Comparison of ENCODE assay signal across 1 cellular context in genomic region chr15:69820819-69821218, GRCh38.
TF ChIP-seq lines count a peak whose summit lies in the region.

No MANE protein-coding gene starts in this region.

TF ChIP-seq in WTC11, 78 proteins besides CTCF, POLR2A, EP300 and RAD21 (continued from another document):
- TF ChIP-seq, protein P1, sequence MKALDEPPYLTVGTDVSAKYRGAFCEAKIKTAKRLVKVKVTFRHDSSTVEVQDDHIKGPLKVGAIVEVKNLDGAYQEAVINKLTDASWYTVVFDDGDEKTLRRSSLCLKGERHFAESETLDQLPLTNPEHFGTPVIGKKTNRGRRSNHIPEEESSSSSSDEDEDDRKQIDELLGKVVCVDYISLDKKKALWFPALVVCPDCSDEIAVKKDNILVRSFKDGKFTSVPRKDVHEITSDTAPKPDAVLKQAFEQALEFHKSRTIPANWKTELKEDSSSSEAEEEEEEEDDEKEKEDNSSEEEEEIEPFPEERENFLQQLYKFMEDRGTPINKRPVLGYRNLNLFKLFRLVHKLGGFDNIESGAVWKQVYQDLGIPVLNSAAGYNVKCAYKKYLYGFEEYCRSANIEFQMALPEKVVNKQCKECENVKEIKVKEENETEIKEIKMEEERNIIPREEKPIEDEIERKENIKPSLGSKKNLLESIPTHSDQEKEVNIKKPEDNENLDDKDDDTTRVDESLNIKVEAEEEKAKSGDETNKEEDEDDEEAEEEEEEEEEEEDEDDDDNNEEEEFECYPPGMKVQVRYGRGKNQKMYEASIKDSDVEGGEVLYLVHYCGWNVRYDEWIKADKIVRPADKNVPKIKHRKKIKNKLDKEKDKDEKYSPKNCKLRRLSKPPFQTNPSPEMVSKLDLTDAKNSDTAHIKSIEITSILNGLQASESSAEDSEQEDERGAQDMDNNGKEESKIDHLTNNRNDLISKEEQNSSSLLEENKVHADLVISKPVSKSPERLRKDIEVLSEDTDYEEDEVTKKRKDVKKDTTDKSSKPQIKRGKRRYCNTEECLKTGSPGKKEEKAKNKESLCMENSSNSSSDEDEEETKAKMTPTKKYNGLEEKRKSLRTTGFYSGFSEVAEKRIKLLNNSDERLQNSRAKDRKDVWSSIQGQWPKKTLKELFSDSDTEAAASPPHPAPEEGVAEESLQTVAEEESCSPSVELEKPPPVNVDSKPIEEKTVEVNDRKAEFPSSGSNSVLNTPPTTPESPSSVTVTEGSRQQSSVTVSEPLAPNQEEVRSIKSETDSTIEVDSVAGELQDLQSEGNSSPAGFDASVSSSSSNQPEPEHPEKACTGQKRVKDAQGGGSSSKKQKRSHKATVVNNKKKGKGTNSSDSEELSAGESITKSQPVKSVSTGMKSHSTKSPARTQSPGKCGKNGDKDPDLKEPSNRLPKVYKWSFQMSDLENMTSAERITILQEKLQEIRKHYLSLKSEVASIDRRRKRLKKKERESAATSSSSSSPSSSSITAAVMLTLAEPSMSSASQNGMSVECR (CRISPR knock-in tag; IDR thresholded peaks at IDR 0.05; ENCODE audit: borderline replicate concordance): 0 out of 2 replicates have a peak, but pooled peaks have one; percentile 28
- TF ChIP-seq IRF1 (CRISPR knock-in tag; IDR thresholded peaks at IDR 0.05) (no peak), IRF2 (CRISPR knock-in tag; IDR thresholded peaks at IDR 0.05; ENCODE audit: borderline replicate concordance, low read depth) (no peak), GABPB1 (CRISPR knock-in tag; IDR thresholded peaks at IDR 0.05) (no peak), ZNF512 (CRISPR knock-in tag; IDR thresholded peaks at IDR 0.05; ENCODE audit: borderline replicate concordance) (no peak), RORB (CRISPR knock-in tag; IDR thresholded peaks at IDR 0.05) (no peak), ZMAT4 (CRISPR knock-in tag; IDR thresholded peaks at IDR 0.05) (no peak), RELA (CRISPR knock-in tag; IDR thresholded peaks at IDR 0.05; ENCODE audit: borderline replicate concordance) (no peak), GTF2I (CRISPR knock-in tag; conservative IDR thresholded peaks at IDR 0.05) (no peak), ZNF425 (CRISPR knock-in tag; conservative IDR thresholded peaks at IDR 0.05) (no peak), TP53 (CRISPR knock-in tag; IDR thresholded peaks at IDR 0.05) (no peak), ZBTB21 (CRISPR knock-in tag; IDR thresholded peaks at IDR 0.05; ENCODE audit: borderline replicate concordance) (peak; percentile 73; the same call in 1 of the 2 replicates), NR3C1 (CRISPR knock-in tag; conservative IDR thresholded peaks at IDR 0.05; ENCODE audit: low read depth) (no peak), JAZF1 (CRISPR knock-in tag; IDR thresholded peaks at IDR 0.05) (no peak), ZNF121 (CRISPR knock-in tag; IDR thresholded peaks at IDR 0.05) (no peak), ESRRA (CRISPR knock-in tag; IDR thresholded peaks at IDR 0.05; ENCODE audit: borderline replicate concordance) (no peak), CREM (CRISPR knock-in tag; IDR thresholded peaks at IDR 0.05) (no peak), OVOL2 (CRISPR knock-in tag; IDR thresholded peaks at IDR 0.05; ENCODE audit: borderline replicate concordance) (no peak), ZNF317 (CRISPR knock-in tag; IDR thresholded peaks at IDR 0.05; ENCODE audit: borderline replicate concordance, low read depth) (no peak), SP1 (CRISPR knock-in tag; conservative IDR thresholded peaks at IDR 0.05) (no peak; the same call in 1 of the 2 replicates), KAT7 (CRISPR knock-in tag; IDR thresholded peaks at IDR 0.05; ENCODE audit: borderline replicate concordance) (no peak), MXD4 (CRISPR knock-in tag; IDR thresholded peaks at IDR 0.05; ENCODE audit: borderline replicate concordance) (no peak), USF2 (CRISPR knock-in tag; IDR thresholded peaks at IDR 0.05) (peak; percentile 81), USF1 (CRISPR knock-in tag; IDR thresholded peaks at IDR 0.05) (peak; percentile 59; the same call in 1 of the 2 replicates), ERG (CRISPR knock-in tag; IDR thresholded peaks at IDR 0.05) (no peak), ZNF396 (CRISPR knock-in tag; IDR thresholded peaks at IDR 0.05; ENCODE audit: borderline replicate concordance) (no peak), ZBTB43 (CRISPR knock-in tag; IDR thresholded peaks at IDR 0.05) (no peak), CBFB (CRISPR knock-in tag; IDR thresholded peaks at IDR 0.05; ENCODE audit: low read depth) (no peak), ZNF416 (CRISPR knock-in tag; IDR thresholded peaks at IDR 0.05) (no peak), FOXK1 (CRISPR knock-in tag; IDR thresholded peaks at IDR 0.05) (peak; percentile 58; the same call in 1 of the 2 replicates), ETV6 (CRISPR knock-in tag; IDR thresholded peaks at IDR 0.05) (peak; percentile 55; the same call in 1 of the 2 replicates), PRRX2 (CRISPR knock-in tag; IDR thresholded peaks at IDR 0.05) (no peak), NFATC4 (CRISPR knock-in tag; IDR thresholded peaks at IDR 0.05) (no peak)
- TF ChIP-seq, protein P2, sequence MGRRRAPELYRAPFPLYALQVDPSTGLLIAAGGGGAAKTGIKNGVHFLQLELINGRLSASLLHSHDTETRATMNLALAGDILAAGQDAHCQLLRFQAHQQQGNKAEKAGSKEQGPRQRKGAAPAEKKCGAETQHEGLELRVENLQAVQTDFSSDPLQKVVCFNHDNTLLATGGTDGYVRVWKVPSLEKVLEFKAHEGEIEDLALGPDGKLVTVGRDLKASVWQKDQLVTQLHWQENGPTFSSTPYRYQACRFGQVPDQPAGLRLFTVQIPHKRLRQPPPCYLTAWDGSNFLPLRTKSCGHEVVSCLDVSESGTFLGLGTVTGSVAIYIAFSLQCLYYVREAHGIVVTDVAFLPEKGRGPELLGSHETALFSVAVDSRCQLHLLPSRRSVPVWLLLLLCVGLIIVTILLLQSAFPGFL (CRISPR knock-in tag; IDR thresholded peaks at IDR 0.05; ENCODE audit: borderline replicate concordance): no peak
TF ChIP-seq in WTC11: peak in this region for 10.
